ENCODE assay signal across 5 cellular contexts in genomic region chr16:70173212-70173837, GRCh38. TPM values are rescaled to one million over a fixed set of nuclear protein-coding genes. Genes with fewer than 3 reads are reported as not detected.
"Had no signal": no experiment of that assay in that cellular context is flagged by ENCODE, and none has a peak within 500 bp of the region (broad histone marks: within the 10 kb centered on the region; RNA-seq: fewer than 3 reads in every experiment).

CLEC18C (plus strand) TSS chr16:70173787; CDS start chr16:70174279, 492 bp downstream.

RNA-seq across cellular contexts. Expression of gene CLEC18C, which starts in this region (rescaled TPM):
- total RNA-seq: left ventricle myocardium superior, mesenteric fat pad, subcutaneous adipose tissue, suprapubic skin, upper lobe of right lung had no signal
